Comparison of ENCODE assay signal across 8 cellular contexts in the genomic region with DNA sequence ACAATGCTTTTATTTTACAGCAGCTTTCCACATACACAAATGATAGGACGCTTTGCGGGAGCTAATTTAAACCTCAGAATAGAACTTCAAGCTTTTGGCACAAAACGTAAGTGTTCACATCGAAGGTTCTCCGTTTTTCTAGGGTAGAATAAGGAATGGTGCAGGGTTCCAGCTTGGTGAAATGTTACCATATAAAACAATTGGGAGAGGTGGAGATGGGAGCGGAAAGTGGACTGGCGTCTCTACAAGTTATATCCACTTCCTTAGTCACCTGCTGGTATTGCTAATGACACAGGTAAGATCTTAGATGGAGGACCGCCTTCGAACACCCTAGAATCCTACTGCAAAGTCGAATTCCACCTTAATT. TPM values are rescaled to one million over a fixed set of nuclear protein-coding genes. Genes with fewer than 3 reads are reported as not detected.
DNase-seq lines count a peak whose midpoint lies in the region; ATAC-seq and TF ChIP-seq lines count a peak whose summit lies in the region.

No MANE protein-coding gene starts in this region.

- TF ChIP-seq RAD21 in IMR-90 (IDR thresholded peaks at IDR 0.05; ENCODE audit: low read length), result no peak

- POLR2A ChIA-PET in CD4-positive, alpha-beta memory T cell (lab: Charles Lee; ENCODE audit: partially characterized antibody), result interaction anchor here (0.7 to 2.8 kb wide), 8 partner anchors 15 to 569 kb away, joined by 3 to 41 read pairs (median 3); a partner anchor contains a TSS
- POLR2A ChIA-PET in IMR-90 (lab: Charles Lee; ENCODE audit: unreplicated experiment), result interaction anchor here (0.7 kb wide), 1 partner anchor 255 kb away, joined by 3 read pairs; no protein-coding TSS in a partner anchor

- no peak overlapping the region for H3K27ac ChIP-seq in CD4-positive, alpha-beta memory T cell (ENCODE audit: low read depth, low read length)
- H3K27ac ChIP-seq in IMR-90 (ENCODE audit: insufficient read depth, low read length) (no peak overlapping the region), coronary artery (no peak overlapping the region), ascending aorta (no peak overlapping the region)

- no peak overlapping the region for H3K23ac ChIP-seq in IMR-90 (ENCODE audit: low read depth, low read length)

- no peak overlapping the region for H3K56ac ChIP-seq in IMR-90 (ENCODE audit: extremely low read depth, insufficient read depth, low read length)

- H4K8ac ChIP-seq in IMR-90 (ENCODE audit: low read depth in 2 of 2, low read length in 2 of 2), result no peak overlapping the region

- peaks cover 27% of the 10 kb centered on the region for H4K20me1 ChIP-seq in IMR-90 (ENCODE audit: insufficient read depth, low read length)

- H2BK5ac ChIP-seq in IMR-90 (ENCODE audit: low read depth, low read length, poor library complexity, severe bottlenecking), result no peak overlapping the region

- no peak for ATAC-seq in IMR-90 (ENCODE audit: low read depth)
- ATAC-seq in activated naive CD8-positive, alpha-beta T cell treated with anti-CD3 and anti-CD28 coated beads, Interleukin-2, amount 50 U/mL, for 24 hours, result no peak
- ATAC-seq in natural killer cell treated with Interleukin-12 subunit alpha and Interleukin-12 subunit beta and Interleukin-15 and Interleukin-18, amount 100 ng/mL, for 72 hours, result no peak

- no peak for TF ChIP-seq CTCF in IMR-90 (conservative IDR thresholded peaks at IDR 0.05; ENCODE audit: low read depth, low read length)
- no peak for TF ChIP-seq CTCF in coronary artery (IDR thresholded peaks at IDR 0.05)
- no peak for TF ChIP-seq CTCF in ascending aorta (IDR thresholded peaks at IDR 0.05)

- H3K18ac ChIP-seq in IMR-90 (ENCODE audit: low read depth, low read length), result no peak overlapping the region

- H3K27me3 ChIP-seq in CD4-positive, alpha-beta memory T cell (ENCODE audit: insufficient read depth, low read length), result peaks cover 14% of the 10 kb centered on the region
- no peaks in the 10 kb centered on the region for H3K27me3 ChIP-seq in IMR-90 (ENCODE audit: control insufficient read depth, insufficient read depth, low read length)
- H3K27me3 ChIP-seq in ascending aorta, result peaks cover 5% of the 10 kb centered on the region

- H3K36me3 Mint-ChIP-seq in CD4-positive, alpha-beta memory T cell, result no peaks in the 10 kb centered on the region
- H3K36me3 Mint-ChIP-seq in activated naive CD8-positive, alpha-beta T cell treated with anti-CD3 and anti-CD28 coated beads, Interleukin-2, amount 50 U/mL, for 24 hours (ENCODE audit: low read depth), result no peaks in the 10 kb centered on the region
- H3K36me3 Mint-ChIP-seq in natural killer cell treated with Interleukin-12 subunit alpha and Interleukin-12 subunit beta and Interleukin-15 and Interleukin-18, amount 100 ng/mL, for 72 hours, result no peaks in the 10 kb centered on the region

- H3K4me3 Mint-ChIP-seq in CD4-positive, alpha-beta memory T cell, result peak overlapping the region in 7 of 8 donors; percentile 81 to 89 (median 86)
- peak overlapping the region; percentile 59 for H3K4me3 Mint-ChIP-seq in activated naive CD8-positive, alpha-beta T cell treated with anti-CD3 and anti-CD28 coated beads, Interleukin-2, amount 50 U/mL, for 24 hours
- peak overlapping the region; percentile 63 for H3K4me3 Mint-ChIP-seq in natural killer cell treated with Interleukin-12 subunit alpha and Interleukin-12 subunit beta and Interleukin-15 and Interleukin-18, amount 100 ng/mL, for 72 hours

- peaks cover 0 to 2% (median 0%) of the 10 kb centered on the region in 8 donors for H3K9me3 Mint-ChIP-seq in CD4-positive, alpha-beta memory T cell
- no peaks in the 10 kb centered on the region for H3K9me3 Mint-ChIP-seq in activated naive CD8-positive, alpha-beta T cell treated with anti-CD3 and anti-CD28 coated beads, Interleukin-2, amount 50 U/mL, for 24 hours
- no peaks in the 10 kb centered on the region for H3K9me3 Mint-ChIP-seq in natural killer cell treated with Interleukin-12 subunit alpha and Interleukin-12 subunit beta and Interleukin-15 and Interleukin-18, amount 100 ng/mL, for 72 hours

- H3K4ac ChIP-seq in IMR-90 (ENCODE audit: low read depth, low read length), result no peak overlapping the region

- peak overlapping the region; percentile 86 for H2AFZ ChIP-seq in IMR-90 (replicated peaks; ENCODE audit: low read length, poor library complexity)

- no peak overlapping the region for H3K4me3 ChIP-seq in CD4-positive, alpha-beta memory T cell (ENCODE audit: low read length in 2 of 2)
- H3K4me3 ChIP-seq in IMR-90 (ENCODE audit: insufficient read depth, low read depth, low read length) (no peak overlapping the region), coronary artery (no peak overlapping the region), ascending aorta (no peak overlapping the region)

- peaks cover 0 to 16% of the 10 kb centered on the region in 2 experiments; a peak in 2 of 4 replicates for H3K79me1 ChIP-seq in IMR-90 (ENCODE audit: low read depth in 1 of 2, low read length in 2 of 2)

- no peak overlapping the region for H3K9ac ChIP-seq in IMR-90 (ENCODE audit: low read depth, low read length)

- no peak overlapping the region for H4K91ac ChIP-seq in IMR-90 (ENCODE audit: insufficient read depth, low read depth, low read length)

- H2BK120ac ChIP-seq in IMR-90 (ENCODE audit: low read depth, low read length), result 0 out of 2 replicates have a peak overlapping the region, but pooled peaks have one; percentile 14

- no CpG with 5 or more reads among the region's 10 CpGs for WGBS in IMR-90 (ENCODE audit: extremely low coverage in 2 of 2, insufficient read length in 1 of 2), 2 experiments

- no peaks in the 10 kb centered on the region for H3K9me3 ChIP-seq in CD4-positive, alpha-beta memory T cell (ENCODE audit: control insufficient read depth in 1 of 2, low read length in 2 of 2)
- H3K9me3 ChIP-seq in IMR-90 (ENCODE audit: control insufficient read depth, insufficient read depth, low read length), result no peaks in the 10 kb centered on the region
- no peaks in the 10 kb centered on the region for H3K9me3 ChIP-seq in ascending aorta

- CTCF ChIA-PET in CD4-positive, alpha-beta memory T cell (lab: Charles Lee; ENCODE audit: partially characterized antibody), result interaction anchor here (0.7 to 3.4 kb wide), 31 partner anchors 8 to 594 kb away, joined by 3 to 65 read pairs (median 4); a partner anchor contains a TSS
- CTCF ChIA-PET in IMR-90 (lab: Yijun Ruan, JAX), result interaction anchor here (0.7 to 1.9 kb wide), 12 partner anchors 9 to 283 kb away, joined by 3 to 14 read pairs (median 6); a partner anchor contains a TSS

- no peak overlapping the region for H4K5ac ChIP-seq in IMR-90 (ENCODE audit: low read depth, low read length)

- dilution Hi-C loops in IMR-90 (cut with HindIII; ENCODE audit: low sequenced_read_pairs, unreplicated experiment), result loop anchor here (25.0 kb wide), 1 partner anchor 194 kb away; a partner anchor contains a TSS

- in situ Hi-C loops in IMR-90 (cut with MboI; ENCODE audit: low sequenced_read_pairs), result loop anchor here (5.0 kb wide), 1 partner anchor 194 kb away; no protein-coding TSS in a partner anchor

- intact Hi-C loops in CD4-positive, alpha-beta memory T cell (cut with micrococcal nuclease), result loop anchor here (1.0 to 2.0 kb wide), 6 partner anchors 15 to 570 kb away; a partner anchor contains a TSS
- intact Hi-C loops in IMR-90 (cut with micrococcal nuclease) (loop anchor here (1.0 to 5.0 kb wide), 5 partner anchors 187 to 568 kb away; a partner anchor contains a TSS), ascending aorta (cut with DNase I) (loop anchor here (1.0 to 2.0 kb wide), 3 partner anchors 75 to 570 kb away; a partner anchor contains a TSS)

- no peak overlapping the region for H2AK5ac ChIP-seq in IMR-90 (ENCODE audit: low read depth, low read length)

- H3K9me1 ChIP-seq in IMR-90 (ENCODE audit: insufficient read depth, low read length), result no peaks in the 10 kb centered on the region

- no TSS peak for BruUV-seq in IMR-90 (replicated peaks; lab: Mats Ljungman, UMichigan)

- H3K4me2 ChIP-seq in IMR-90 (ENCODE audit: low read depth, low read length), result no peak overlapping the region

- H2AK9ac ChIP-seq in IMR-90 (replicated peaks; ENCODE audit: low read depth, low read length, poor library complexity), result no peak overlapping the region

- peaks cover 7 to 21% (median 15%) of the 10 kb centered on the region in 4 donors for H3K4me1 Mint-ChIP-seq in CD4-positive, alpha-beta memory T cell
- peaks cover 16% of the 10 kb centered on the region for H3K4me1 Mint-ChIP-seq in activated naive CD8-positive, alpha-beta T cell treated with anti-CD3 and anti-CD28 coated beads, Interleukin-2, amount 50 U/mL, for 24 hours
- H3K4me1 Mint-ChIP-seq in natural killer cell treated with Interleukin-12 subunit alpha and Interleukin-12 subunit beta and Interleukin-15 and Interleukin-18, amount 100 ng/mL, for 72 hours (ENCODE audit: low read depth in 2 of 2), result peaks cover 8 to 16% of the 10 kb centered on the region in 2 donors

- H3K27me3 Mint-ChIP-seq in CD4-positive, alpha-beta memory T cell, result peaks cover 18 to 19% of the 10 kb centered on the region in 2 donors
- H3K27me3 Mint-ChIP-seq in activated naive CD8-positive, alpha-beta T cell treated with anti-CD3 and anti-CD28 coated beads, Interleukin-2, amount 50 U/mL, for 24 hours, result peaks cover 21% of the 10 kb centered on the region
- peaks cover 11 to 20% of the 10 kb centered on the region in 2 donors for H3K27me3 Mint-ChIP-seq in natural killer cell treated with Interleukin-12 subunit alpha and Interleukin-12 subunit beta and Interleukin-15 and Interleukin-18, amount 100 ng/mL, for 72 hours

- TF ChIP-seq POLR2A in IMR-90 (IDR thresholded peaks at IDR 0.05; ENCODE audit: low read depth, low read length), result no peak

- H3K36me3 ChIP-seq in CD4-positive, alpha-beta memory T cell (ENCODE audit: insufficient read depth, low read length), result no peaks in the 10 kb centered on the region
- no peaks in the 10 kb centered on the region for H3K36me3 ChIP-seq in IMR-90 (ENCODE audit: control insufficient read depth, insufficient read depth, low read length)
- H3K36me3 ChIP-seq in ascending aorta, result no peaks in the 10 kb centered on the region

- peaks cover 20% of the 10 kb centered on the region for H3K4me1 ChIP-seq in CD4-positive, alpha-beta memory T cell (ENCODE audit: insufficient read depth, low read length)
- H3K4me1 ChIP-seq in IMR-90 (ENCODE audit: control insufficient read depth, insufficient read depth, low read length) (peaks cover 4% of the 10 kb centered on the region), ascending aorta (peaks cover 10 to 11% of the 10 kb centered on the region in 2 donors)

- H3K27ac Mint-ChIP-seq in CD4-positive, alpha-beta memory T cell, result peak overlapping the region in 6 of 7 donors; percentile 24 to 93 (median 82)
- peak overlapping the region; percentile 8 for H3K27ac Mint-ChIP-seq in activated naive CD8-positive, alpha-beta T cell treated with anti-CD3 and anti-CD28 coated beads, Interleukin-2, amount 50 U/mL, for 24 hours
- H3K27ac Mint-ChIP-seq in natural killer cell treated with Interleukin-12 subunit alpha and Interleukin-12 subunit beta and Interleukin-15 and Interleukin-18, amount 100 ng/mL, for 72 hours, result no peak overlapping the region

- no peak overlapping the region for H2BK20ac ChIP-seq in IMR-90 (ENCODE audit: low read depth, low read length)

- DNase-seq in CD4-positive, alpha-beta memory T cell, result no peak
- DNase-seq in IMR-90, result no peak
- DNase-seq in activated naive CD8-positive, alpha-beta T cell treated with anti-CD3 and anti-CD28 coated beads, Interleukin-2, amount 50 U/mL, for 24 hours, result no peak
- no peak for DNase-seq in natural killer cell treated with Interleukin-12 subunit alpha and Interleukin-12 subunit beta and Interleukin-15 and Interleukin-18, amount 100 ng/mL, for 72 hours (ENCODE audit: low spot score)
- DNase-seq in SK-N-DZ (ENCODE audit: low spot score), result no peak
- DNase-seq in stimulated activated CD8-positive, alpha-beta memory T cell treated with anti-CD3 and anti-CD28 coated beads, Interleukin-4, amount 100 ng/mL, for 48 hours, result no peak
- DNase-seq in coronary artery (ENCODE audit: low spot score), result no peak
- DNase-seq in ascending aorta (ENCODE audit: low spot score in 2 of 2), result no peak

- H2BK15ac ChIP-seq in IMR-90 (ENCODE audit: low read depth, low read length), result no peak overlapping the region

- no peak overlapping the region for H3K14ac ChIP-seq in IMR-90 (replicated peaks; ENCODE audit: low read depth, low read length)

RNA-seq across cellular contexts. Expression of a gene that starts 1.7 kb away (rescaled TPM):
- 1 to 10 TPM in 1 of 2 experiments, under 1 TPM in 1; 0.55 to 1.5 TPM for total RNA-seq in CD4-positive, alpha-beta memory T cell
- polyA plus RNA-seq in CD4-positive, alpha-beta memory T cell, result 1 to 10 TPM; 2.3 to 2.7 TPM
- total RNA-seq in IMR-90 (2012; rRNA removed), result 52.5 and 52.8 TPM in 2 replicates
- polyA plus RNA-seq in IMR-90 (2012; rRNA removed), result 116 and 120 TPM in 2 replicates
- 89.4 and 117 TPM in 2 replicates for polyA plus RNA-seq in IMR-90 (2012; cell fraction: cytosol; rRNA removed)
- 67.9 and 90.2 TPM in 2 replicates for polyA plus RNA-seq in IMR-90 (2012; cell fraction: nucleus; rRNA removed; ENCODE audit: low replicate concordance)
- total RNA-seq in natural killer cell treated with Interleukin-12 subunit alpha and Interleukin-12 subunit beta and Interleukin-15 and Interleukin-18, amount 100 ng/mL, for 72 hours, result under 1 TPM; 0.61 to 0.69 TPM
- 28.3 and 36.7 TPM in 2 replicates for polyA plus RNA-seq in SK-N-DZ (2014; cell fraction: cytosol; rRNA removed)
- 7.0 and 11.4 TPM in 2 replicates for polyA plus RNA-seq in SK-N-DZ (2014; cell fraction: nucleus; rRNA removed)
- total RNA-seq in ascending aorta, result 67.3 TPM

RNA-seq across cellular contexts. Expression of a gene that starts 15.7 kb away (rescaled TPM):
- 10 to 100 TPM; 12.3 to 13.2 TPM for total RNA-seq in CD4-positive, alpha-beta memory T cell
- 10 to 100 TPM; 23.0 to 26.3 TPM for polyA plus RNA-seq in CD4-positive, alpha-beta memory T cell
- total RNA-seq in IMR-90 (2012; rRNA removed), result 12.7 and 14.4 TPM in 2 replicates
- polyA plus RNA-seq in IMR-90 (2012; rRNA removed), result 12.7 and 12.9 TPM in 2 replicates
- 9.9 and 11.0 TPM in 2 replicates for polyA plus RNA-seq in IMR-90 (2012; cell fraction: cytosol; rRNA removed)
- 4.6 and 5.7 TPM in 2 replicates for polyA plus RNA-seq in IMR-90 (2012; cell fraction: nucleus; rRNA removed; ENCODE audit: low replicate concordance)
- 10 to 100 TPM; 12.7 to 19.8 TPM for total RNA-seq in natural killer cell treated with Interleukin-12 subunit alpha and Interleukin-12 subunit beta and Interleukin-15 and Interleukin-18, amount 100 ng/mL, for 72 hours
- 22.8 and 23.7 TPM in 2 replicates for polyA plus RNA-seq in SK-N-DZ (2014; cell fraction: cytosol; rRNA removed)
- 11.7 and 12.1 TPM in 2 replicates for polyA plus RNA-seq in SK-N-DZ (2014; cell fraction: nucleus; rRNA removed)
- total RNA-seq in ascending aorta, result 12.1 TPM

Comparison
In these comparisons a context has a peak if more than half of its experiments do, and no peak if none do; other contexts are left out.
1. H3K27ac Mint-ChIP-seq: peak in CD4-positive, alpha-beta memory T cell (6 of 7) and activated naive CD8-positive, alpha-beta T cell treated with anti-CD3 and anti-CD28 coated beads, Interleukin-2, amount 50 U/mL, for 24 hours (single experiment); none in natural killer cell treated with Interleukin-12 subunit alpha and Interleukin-12 subunit beta and Interleukin-15 and Interleukin-18, amount 100 ng/mL, for 72 hours (0 of 2).
2. RNA of a gene that starts 1.7 kb away (total RNA-seq): 67.3 TPM in ascending aorta (single experiment) and 52.5 to 52.8 TPM in IMR-90; 0.55 to 1.5 TPM in CD4-positive, alpha-beta memory T cell and 0.61 to 0.69 TPM in natural killer cell treated with Interleukin-12 subunit alpha and Interleukin-12 subunit beta and Interleukin-15 and Interleukin-18, amount 100 ng/mL, for 72 hours; every median in the first group is over 10 times any median in the second.
3. Peak in every context shown above with its lines, with median percentiles within 50 percentile points of each other: H3K4me3 Mint-ChIP-seq.